In genomic region chr6:33453361-33454008, GRCh38 we compare ENCODE assay signal across 8 cellular contexts. TPM values are rescaled to one million over a fixed set of nuclear protein-coding genes. Genes with fewer than 3 reads are reported as not detected.
DNase-seq lines count a peak whose midpoint lies in the region; TF ChIP-seq lines count a peak whose summit lies in the region.

No MANE protein-coding gene starts in this region.

- H3K9me3 ChIP-seq in GM23248 (ENCODE audit: low read depth) (no peaks in the 10 kb centered on the region), SJSA1 (replicated peaks) (no peaks in the 10 kb centered on the region), sigmoid colon (no peaks in the 10 kb centered on the region)

- H3K4me2 ChIP-seq in GM23248 (ENCODE audit: unreplicated experiment) = peak overlapping the region; percentile 98

- peak; percentile 28 for DNase-seq in GM23248
- DNase-seq in SJSA1 (ENCODE audit: low read depth in 1 of 2, low spot score in 2 of 2) = no peak
- peak; percentile 8 for DNase-seq in fibroblast of mammary gland (ENCODE audit: low read depth)
- no peak for DNase-seq in sigmoid colon
- DNase-seq in GF-D8 (lab: John Stamatoyannopoulos, UW) = no peak
- no peak for DNase-seq in ecto neural progenitor cell (ENCODE audit: low spot score)
- DNase-seq in stimulated activated CD4-positive, alpha-beta T cell treated with anti-CD3 and anti-CD28 coated beads, Interleukin-4, amount 100 ng/mL, for 4 hours = no peak
- no peak for DNase-seq in COR-L47 (lab: John Stamatoyannopoulos, UW)

- in situ Hi-C loops in GM23248 (cut with MboI) = no loop called here

- TF ChIP-seq EP300 in sigmoid colon (IDR thresholded peaks at IDR 0.05) = no peak

- H3K4me1 ChIP-seq in GM23248 (ENCODE audit: insufficient read depth) = peaks cover 4% of the 10 kb centered on the region; the same call in 1 of the 2 replicates
- no peaks in the 10 kb centered on the region; the same call in 1 of the 2 replicates for H3K4me1 ChIP-seq in SJSA1 (replicated peaks)
- peaks cover 0 to 30% (median 20%) of the 10 kb centered on the region in 4 donors for H3K4me1 ChIP-seq in sigmoid colon

- peak overlapping the region; percentile 83 for H2AFZ ChIP-seq in GM23248

- no peaks in the 10 kb centered on the region for H4K20me1 ChIP-seq in GM23248 (ENCODE audit: insufficient read depth)

- no peaks in the 10 kb centered on the region for H3K9me2 ChIP-seq in GM23248 (ENCODE audit: insufficient read depth)

- TF ChIP-seq POLR2A in sigmoid colon (IDR thresholded peaks at IDR 0.05) = no peak

- H3K27ac ChIP-seq in GM23248 (peak overlapping the region; percentile 10), SJSA1 (no peak overlapping the region), sigmoid colon (peak overlapping the region; percentile 81 to 88 (median 86))

- H3K79me2 ChIP-seq in GM23248 (ENCODE audit: insufficient read depth) = peaks cover 26% of the 10 kb centered on the region

- 6 to 10% methylated on average over 10 to 12 of the region's 12 CpGs for WGBS in GM23248 (ENCODE audit: low coverage in 1 of 2, low lambda C conversion rate in 2 of 2, missing lambda C conversion rate in 2 of 2), 2 experiments
- 1% methylated on average over 12 of the region's 12 CpGs for WGBS in sigmoid colon, 2 donors

- H3K4me3 ChIP-seq in GM23248 (peak overlapping the region; percentile 87), SJSA1 (peak overlapping the region; percentile 58), fibroblast of mammary gland (ENCODE audit: control insufficient read depth, low read depth, low read length) (peak overlapping the region; percentile 92), sigmoid colon (peak overlapping the region; percentile 71 to 90 (median 76))

- peaks cover 15% of the 10 kb centered on the region for H3F3A ChIP-seq in GM23248 (ENCODE audit: insufficient read depth)

- H3K9ac ChIP-seq in GM23248 = peak overlapping the region; percentile 84

- intact Hi-C loops in sigmoid colon (cut with DNase I) = loop anchor here (2.0 to 5.0 kb wide), 2 partner anchors 63 to 119 kb away; partner anchors contain the start of gene KIFC1

- no peaks in the 10 kb centered on the region for H3K27me3 ChIP-seq in GM23248 (replicated peaks; ENCODE audit: insufficient read depth)
- no peaks in the 10 kb centered on the region for H3K27me3 ChIP-seq in SJSA1 (replicated peaks)
- H3K27me3 ChIP-seq in sigmoid colon = no peaks in the 10 kb centered on the region

- TF ChIP-seq CTCF in fibroblast of mammary gland (conservative IDR thresholded peaks at IDR 0.05; ENCODE audit: control insufficient read depth, insufficient read depth, low read depth, low read length) = no peak
- no peak for TF ChIP-seq CTCF in sigmoid colon (IDR thresholded peaks at IDR 0.05)

- H3K36me3 ChIP-seq in GM23248 (ENCODE audit: low read depth) = no peaks in the 10 kb centered on the region
- H3K36me3 ChIP-seq in SJSA1 = peaks cover 20% of the 10 kb centered on the region
- H3K36me3 ChIP-seq in sigmoid colon = peaks cover 0 to 24% (median 4%) of the 10 kb centered on the region in 4 donors

RNA-seq across cellular contexts. Expression of gene ZBTB9, which starts 0.9 kb away (rescaled TPM):
- total RNA-seq in GM23248 (2014; rRNA removed; shearing (Covaris generic)) = 2.0 and 3.5 TPM in 2 replicates
- 7.0 and 7.3 TPM in 2 replicates for polyA plus RNA-seq in GM23248 (2016; fragmentation: Nextera tagmentation; extraction: Ambion mirVana)
- total RNA-seq in SJSA1 (2014; rRNA removed; shearing (Covaris generic)) = 2.9 and 4.4 TPM in 2 replicates
- 1 to 10 TPM; 1.1 to 3.6 (median 1.4) TPM for total RNA-seq in sigmoid colon
- 1 to 10 TPM in 2 of 3 donors, under 1 TPM in 1; 0.60 to 4.2 (median 1.8) TPM for polyA plus RNA-seq in sigmoid colon

RNA-seq across cellular contexts. Expression of gene SYNGAP1, which starts 33.6 kb away (rescaled TPM):
- total RNA-seq in GM23248 (2014; rRNA removed; shearing (Covaris generic)) = 2.8 and 3.7 TPM in 2 replicates
- polyA plus RNA-seq in GM23248 (2016; fragmentation: Nextera tagmentation; extraction: Ambion mirVana) (0.42 and 0.65 TPM in 2 replicates), sigmoid colon (10 to 100 TPM in 1 of 3 donors, 1 to 10 TPM in 1, under 1 TPM in 1; 0.92 to 17.8 (median 2.4) TPM)
- total RNA-seq in SJSA1 (2014; rRNA removed; shearing (Covaris generic)) = 0.69 and 1.1 TPM in 2 replicates
- 10 to 100 TPM in 1 of 4 donors, 1 to 10 TPM in 3; 6.4 to 24.6 (median 9.9) TPM for total RNA-seq in sigmoid colon

RNA-seq across cellular contexts. Expression of gene CUTA, which starts 35.6 kb away (rescaled TPM):
- 197 and 204 TPM in 2 replicates for total RNA-seq in GM23248 (2014; rRNA removed; shearing (Covaris generic))
- polyA plus RNA-seq in GM23248 (2016; fragmentation: Nextera tagmentation; extraction: Ambion mirVana) (397 and 404 TPM in 2 replicates), sigmoid colon (100 to 1,000 TPM; 110 to 193 (median 153) TPM)
- 201 and 341 TPM in 2 replicates for total RNA-seq in SJSA1 (2014; rRNA removed; shearing (Covaris generic))
- 100 to 1,000 TPM; 102 to 148 (median 120) TPM for total RNA-seq in sigmoid colon

RNA-seq across cellular contexts. Expression of gene PHF1, which starts 42.7 kb away (rescaled TPM):
- 39.8 and 44.9 TPM in 2 replicates for total RNA-seq in GM23248 (2014; rRNA removed; shearing (Covaris generic))
- 24.5 TPM in 2 replicates for polyA plus RNA-seq in GM23248 (2016; fragmentation: Nextera tagmentation; extraction: Ambion mirVana)
- 15.9 and 23.2 TPM in 2 replicates for total RNA-seq in SJSA1 (2014; rRNA removed; shearing (Covaris generic))
- 10 to 100 TPM; 57.1 to 82.3 (median 66.0) TPM for total RNA-seq in sigmoid colon
- 10 to 100 TPM; 22.4 to 43.2 (median 43.2) TPM for polyA plus RNA-seq in sigmoid colon

Comparison
In these comparisons a context has a peak if more than half of its experiments do, and no peak if none do; other contexts are left out.
1. DNase-seq: peak in GM23248 (single experiment) and fibroblast of mammary gland (single experiment); none in SJSA1 (0 of 2), sigmoid colon (single experiment), GF-D8 (single experiment), ecto neural progenitor cell (single experiment), stimulated activated CD4-positive, alpha-beta T cell treated with anti-CD3 and anti-CD28 coated beads, Interleukin-4, amount 100 ng/mL, for 4 hours (0 of 2) and COR-L47 (single experiment).
2. Peak in every context shown above with its lines, with median percentiles within 50 percentile points of each other: H3K4me3 ChIP-seq.